15 cellular contexts compared by ENCODE assay signal in genomic region chr18:21484851-21485636, GRCh38.
A peak's percentile ranks its signal among the peaks of the same experiment; 100 is the strongest.
DNase-seq lines count a peak whose midpoint lies in the region; FAIRE-seq and TF ChIP-seq lines count a peak whose summit lies in the region.
"Had no signal": no experiment of that assay in that cellular context is flagged by ENCODE, and none has a peak within 500 bp of the region (broad histone marks: within the 10 kb centered on the region; RNA-seq: fewer than 3 reads in every experiment).

No MANE protein-coding gene starts in this region.

- DNase-seq in HTR-8/SVneo (ENCODE audit: insufficient read length, low spot score), result peak; percentile 26
- peak; percentile 9 for DNase-seq in amniotic epithelial cell (ENCODE audit: low read depth)
- peak; percentile 32 for DNase-seq in foreskin melanocyte
- no peak for DNase-seq in activated naive CD4-positive, alpha-beta T cell treated with Interleukin-2 at 50 U/mL for 16 hours
- no peak for DNase-seq in spleen
- no peak for DNase-seq in stimulated activated CD4-positive, alpha-beta T cell treated with anti-CD3 and anti-CD28 coated beads, Interleukin-4, amount 100 ng/mL, for 24 hours
- no peak for DNase-seq in tibial nerve (ENCODE audit: low spot score in 2 of 2)
- DNase-seq: activated CD4-positive, alpha-beta memory T cell treated with anti-CD3 and anti-CD28 coated beads, Interleukin-2, amount 10 ng/mL, durations not matched to agents 7 days and 5 days; DND-41; MM.1S; ovary; uterus had no signal

- intact Hi-C loops in spleen (cut with DNase I; ENCODE audit: low total_unique reads), result loop anchor here (5.0 kb wide), 1 partner anchor 472 kb away; no protein-coding TSS in a partner anchor

- H3K9me3 ChIP-seq in spleen, result no peaks in the 10 kb centered on the region
- no peaks in the 10 kb centered on the region for H3K9me3 ChIP-seq in tibial nerve
- H3K9me3 ChIP-seq: ovary, uterus had no signal

- WGBS in spleen, 5 donors, result 51 to 65% (median 62%) methylated on average over 7 of the region's 7 CpGs
- 54 to 55% methylated on average over 7 of the region's 7 CpGs for WGBS in tibial nerve, 2 donors

- H2AFZ ChIP-seq in ACC112 (ENCODE audit: low read length, unreplicated experiment), result peak overlapping the region; percentile 82

- TF ChIP-seq POLR2A in spleen (IDR thresholded peaks at IDR 0.05), result no peak
- TF ChIP-seq POLR2A in tibial nerve (IDR thresholded peaks at IDR 0.05), result no peak

- no peak for FAIRE-seq in HTR-8/SVneo (lab: Jason Lieb, UNC)
- FAIRE-seq: GM12892, RCC 7860 had no signal

- H3K4me3 ChIP-seq in ACC112 (ENCODE audit: low read depth, low read length) (peak overlapping the region; percentile 42; the same call in 1 of the 2 replicates), spleen (no peak overlapping the region), tibial nerve (no peak overlapping the region)
- H3K4me3 ChIP-seq: ovary, uterus had no signal

- H3K27ac ChIP-seq in ACC112 (ENCODE audit: low read depth, low read length), result peak overlapping the region; percentile 39; the same call in 1 of the 2 replicates
- H3K27ac ChIP-seq in spleen, result no peak overlapping the region
- H3K27ac ChIP-seq in tibial nerve, result no peak overlapping the region
- H3K27ac ChIP-seq: ovary, uterus had no signal

- H3K27me3 ChIP-seq in ACC112 (ENCODE audit: insufficient read depth, low read length) (no peaks in the 10 kb centered on the region), spleen (replicated peaks in 1 of 7) (peaks cover 0 to 5% (median 0%) of the 10 kb centered on the region in 7 donors), tibial nerve (no peaks in the 10 kb centered on the region)
- H3K27me3 ChIP-seq: ovary, uterus had no signal

- TF ChIP-seq CTCF in spleen (IDR thresholded peaks at IDR 0.05 in 8 of 11, conservative IDR thresholded peaks at IDR 0.05 in 3 of 11) (no peak), tibial nerve (IDR thresholded peaks at IDR 0.05) (no peak)

- no peaks in the 10 kb centered on the region for H3K79me2 ChIP-seq in ACC112 (ENCODE audit: control insufficient read depth, insufficient read depth, low read length, unreplicated experiment)

- H3K36me3 ChIP-seq in ACC112 (ENCODE audit: insufficient read depth, low read length) (no peaks in the 10 kb centered on the region), spleen (no peaks in the 10 kb centered on the region), tibial nerve (no peaks in the 10 kb centered on the region)
- H3K36me3 ChIP-seq: ovary, uterus had no signal

- TF ChIP-seq EP300 in tibial nerve (IDR thresholded peaks at IDR 0.05), result no peak

- peaks cover 12% of the 10 kb centered on the region for H3K4me1 ChIP-seq in ACC112 (ENCODE audit: control insufficient read depth, insufficient read depth, low read length, unreplicated experiment)
- no peaks in the 10 kb centered on the region for H3K4me1 ChIP-seq in spleen
- no peaks in the 10 kb centered on the region for H3K4me1 ChIP-seq in tibial nerve
- H3K4me1 ChIP-seq: uterus had no signal

Comparison
In these comparisons a context has a peak if more than half of its experiments do, and no peak if none do; other contexts are left out.
1. DNase-seq: peak in HTR-8/SVneo (single experiment), amniotic epithelial cell (single experiment) and foreskin melanocyte (single experiment); none in activated naive CD4-positive, alpha-beta T cell treated with Interleukin-2 at 50 U/mL for 16 hours (single experiment), spleen (single experiment), stimulated activated CD4-positive, alpha-beta T cell treated with anti-CD3 and anti-CD28 coated beads, Interleukin-4, amount 100 ng/mL, for 24 hours (single experiment) and tibial nerve (0 of 2).